ENCODE assay signal across 32 cellular contexts in the genomic region with DNA sequence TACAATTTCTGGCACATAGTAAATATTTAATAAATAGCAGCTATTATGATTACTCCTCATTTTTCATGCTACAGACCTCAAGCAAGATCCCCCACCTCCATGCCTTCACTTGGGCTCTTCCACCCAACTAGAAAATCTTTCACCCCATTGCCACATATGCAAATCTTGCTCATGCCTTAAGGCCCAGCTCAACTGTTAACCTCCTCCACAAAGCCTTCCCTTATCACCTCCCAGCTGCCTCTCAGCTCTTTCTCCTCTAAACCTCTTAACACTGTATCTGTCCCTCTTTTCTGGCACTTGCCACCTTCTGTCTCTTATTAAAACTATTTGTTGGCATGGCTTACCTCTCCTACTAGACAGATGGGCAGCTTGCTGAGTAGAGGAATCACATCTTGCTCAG.
"Had no signal": no experiment of that assay in that cellular context is flagged by ENCODE, and none has a peak within 500 bp of the region (broad histone marks: within the 10 kb centered on the region; RNA-seq: fewer than 3 reads in every experiment).

No MANE protein-coding gene starts in this region.

- H3K27ac Mint-ChIP-seq: activated CD4-positive, alpha-beta T cell treated with anti-CD3 and anti-CD28 coated beads, Interleukin-2, amount 10 ng/mL, durations not matched to agents 7 days and 5 days; activated CD8-positive, alpha-beta T cell treated with anti-CD3 and anti-CD28 coated beads for 36 hours; activated naive CD4-positive, alpha-beta T cell treated with anti-CD3 and anti-CD28 coated beads, Interleukin-2, amount 50 U/mL, for 24 hours; activated T-helper 2 cell treated with anti-CD3 and anti-CD28 coated beads, Interferon-gamma antibody, Interleukin-2, Interleukin-4, amounts not matched to agents 10 μg/mL and 5 μg/mL and 100 μg/mL, durations not matched to agents 14 hours and 24 hours and 36 hours; immature natural killer cell; memory B cell; naive thymus-derived CD8-positive, alpha-beta T cell; neural progenitor cell; stimulated activated memory B cell treated with anti-CD40 and anti-IgM and Interleukin-4, amounts not matched to agents 10 μg/mL and 1 μg/mL and 100 μg/mL, for 72 hours; WTC11 had no signal

- ATAC-seq: activated CD8-positive, alpha-beta T cell treated with anti-CD3 and anti-CD28 coated beads for 36 hours; activated T-cell treated with anti-CD3 and anti-CD28 coated beads, Interleukin-2, amount 50 U/mL, for 4 hours; foreskin keratinocyte; heart left ventricle; left colon; naive thymus-derived CD8-positive, alpha-beta T cell; stimulated activated memory B cell treated with anti-CD40 and anti-IgM and Interleukin-4, amounts not matched to agents 10 μg/mL and 1 μg/mL and 100 μg/mL, for 72 hours; stimulated activated naive CD8-positive, alpha-beta T cell treated with anti-CD3 and anti-CD28 coated beads, Interleukin-15, amount 100 ng/mL, for 72 hours; WTC11 had no signal

- H3K9me3 ChIP-seq: esophagus muscularis mucosa, heart left ventricle, right atrium auricular region, thyroid gland, upper lobe of left lung, vagina had no signal

- H3K9me3 Mint-ChIP-seq: activated CD4-positive, alpha-beta T cell treated with anti-CD3 and anti-CD28 coated beads, Interleukin-2, amount 10 ng/mL, durations not matched to agents 7 days and 5 days; activated CD8-positive, alpha-beta T cell treated with anti-CD3 and anti-CD28 coated beads for 36 hours; activated naive CD4-positive, alpha-beta T cell treated with anti-CD3 and anti-CD28 coated beads, Interleukin-2, amount 50 U/mL, for 24 hours; activated T-cell treated with anti-CD3 and anti-CD28 coated beads, Interleukin-2, amount 50 U/mL, for 4 hours; activated T-helper 2 cell treated with anti-CD3 and anti-CD28 coated beads, Interferon-gamma antibody, Interleukin-2, Interleukin-4, amounts not matched to agents 10 μg/mL and 5 μg/mL and 100 μg/mL, durations not matched to agents 14 hours and 24 hours and 36 hours; immature natural killer cell; memory B cell; naive thymus-derived CD8-positive, alpha-beta T cell; stimulated activated memory B cell treated with anti-CD40 and anti-IgM and Interleukin-4, amounts not matched to agents 10 μg/mL and 1 μg/mL and 100 μg/mL, for 72 hours; stimulated activated naive CD8-positive, alpha-beta T cell treated with anti-CD3 and anti-CD28 coated beads, Interleukin-15, amount 100 ng/mL, for 72 hours; WTC11 had no signal

- H3K4me3 ChIP-seq: cardiac muscle cell, coronary artery, esophagus muscularis mucosa, heart left ventricle, neural progenitor cell, right atrium auricular region, smooth muscle cell, thyroid gland, upper lobe of left lung, vagina had no signal

- H3K36me3 ChIP-seq: cardiac muscle cell, esophagus muscularis mucosa, heart left ventricle, neural progenitor cell, right atrium auricular region, thyroid gland, upper lobe of left lung, vagina had no signal

- H3K4me3 Mint-ChIP-seq: activated CD4-positive, alpha-beta T cell treated with anti-CD3 and anti-CD28 coated beads, Interleukin-2, amount 10 ng/mL, durations not matched to agents 7 days and 5 days; activated CD8-positive, alpha-beta T cell treated with anti-CD3 and anti-CD28 coated beads for 36 hours; activated naive CD4-positive, alpha-beta T cell treated with anti-CD3 and anti-CD28 coated beads, Interleukin-2, amount 50 U/mL, for 24 hours; activated T-cell treated with anti-CD3 and anti-CD28 coated beads, Interleukin-2, amount 50 U/mL, for 4 hours; immature natural killer cell; memory B cell; naive thymus-derived CD8-positive, alpha-beta T cell; neural progenitor cell; stimulated activated memory B cell treated with anti-CD40 and anti-IgM and Interleukin-4, amounts not matched to agents 10 μg/mL and 1 μg/mL and 100 μg/mL, for 72 hours; stimulated activated naive CD8-positive, alpha-beta T cell treated with anti-CD3 and anti-CD28 coated beads, Interleukin-15, amount 100 ng/mL, for 72 hours; WTC11 had no signal

- H3K27me3 ChIP-seq: cardiac muscle cell, esophagus muscularis mucosa, foreskin keratinocyte, neural progenitor cell, right atrium auricular region, thyroid gland, upper lobe of left lung, vagina had no signal

- DNase-seq: activated CD4-positive, alpha-beta T cell treated with anti-CD3 and anti-CD28 coated beads for 1 hour; activated CD4-positive, alpha-beta T cell treated with anti-CD3 and anti-CD28 coated beads, Interleukin-2, amount 10 ng/mL, durations not matched to agents 7 days and 5 days; activated CD8-positive, alpha-beta T cell treated with anti-CD3 and anti-CD28 coated beads for 36 hours; activated T-cell treated with anti-CD3 and anti-CD28 coated beads, Interleukin-2, amount 50 U/mL, for 4 hours; anterior cingulate cortex; foreskin keratinocyte; heart left ventricle; hypothalamus; immature natural killer cell; kidney; left colon; naive thymus-derived CD8-positive, alpha-beta T cell; occipital lobe; stimulated activated CD4-positive, alpha-beta T cell treated with anti-CD3 and anti-CD28 coated beads, Interleukin-1b, Interleukin-23, amount 100 ng/mL, for 48 hours; stimulated activated CD4-positive, alpha-beta T cell treated with anti-CD3 and anti-CD28 coated beads, Interleukin-4, amount 100 ng/mL, for 4 hours; stimulated activated CD8-positive, alpha-beta memory T cell treated with anti-CD3 and anti-CD28 coated beads, Interleukin-4, amount 100 ng/mL, for 48 hours; stimulated activated naive CD8-positive, alpha-beta T cell treated with anti-CD3 and anti-CD28 coated beads, Interleukin-15, amount 100 ng/mL, for 72 hours; substantia nigra; thyroid gland; upper lobe of left lung had no signal

- H3K27ac ChIP-seq: cardiac muscle cell, coronary artery, esophagus muscularis mucosa, heart left ventricle, neural progenitor cell, right atrium auricular region, thyroid gland, upper lobe of left lung, vagina had no signal

- H3K36me3 Mint-ChIP-seq: activated naive CD4-positive, alpha-beta T cell treated with anti-CD3 and anti-CD28 coated beads, Interleukin-2, amount 50 U/mL, for 24 hours; immature natural killer cell; memory B cell; naive thymus-derived CD8-positive, alpha-beta T cell; neural progenitor cell; stimulated activated memory B cell treated with anti-CD40 and anti-IgM and Interleukin-4, amounts not matched to agents 10 μg/mL and 1 μg/mL and 100 μg/mL, for 72 hours; WTC11 had no signal

- H3K27me3 Mint-ChIP-seq: activated CD4-positive, alpha-beta T cell treated with anti-CD3 and anti-CD28 coated beads, Interleukin-2, amount 10 ng/mL, durations not matched to agents 7 days and 5 days; activated CD8-positive, alpha-beta T cell treated with anti-CD3 and anti-CD28 coated beads for 36 hours; activated naive CD4-positive, alpha-beta T cell treated with anti-CD3 and anti-CD28 coated beads, Interleukin-2, amount 50 U/mL, for 24 hours; naive thymus-derived CD8-positive, alpha-beta T cell; stimulated activated naive CD8-positive, alpha-beta T cell treated with anti-CD3 and anti-CD28 coated beads, Interleukin-15, amount 100 ng/mL, for 72 hours had no signal

- H3K4me1 Mint-ChIP-seq: activated naive CD4-positive, alpha-beta T cell treated with anti-CD3 and anti-CD28 coated beads, Interleukin-2, amount 50 U/mL, for 24 hours; memory B cell; naive thymus-derived CD8-positive, alpha-beta T cell; stimulated activated memory B cell treated with anti-CD40 and anti-IgM and Interleukin-4, amounts not matched to agents 10 μg/mL and 1 μg/mL and 100 μg/mL, for 72 hours had no signal
